Comparison of ENCODE assay signal across 23 cellular contexts in the genomic region with DNA sequence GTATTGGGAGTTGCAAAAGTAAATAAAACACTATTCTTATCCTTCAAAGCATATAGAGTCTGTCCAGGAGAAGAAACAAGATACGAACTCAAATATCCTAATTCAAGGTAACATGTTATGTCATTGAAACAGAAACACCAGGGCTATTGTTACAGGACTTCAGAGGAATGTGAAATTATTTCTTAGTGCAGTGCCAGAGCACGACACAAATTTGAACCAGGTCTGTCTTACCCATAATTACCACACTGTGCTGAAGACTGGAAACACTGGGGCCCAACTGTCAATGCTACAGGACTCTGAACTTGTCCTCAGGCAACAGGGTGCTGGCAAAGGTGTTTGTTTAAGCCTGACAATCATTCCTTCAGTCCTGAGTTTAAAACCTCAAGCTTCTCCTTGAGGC.
"Had no signal": no experiment of that assay in that cellular context is flagged by ENCODE, and none has a peak within 500 bp of the region (broad histone marks: within the 10 kb centered on the region; RNA-seq: fewer than 3 reads in every experiment).

No MANE protein-coding gene starts in this region.

- H3K4me3 ChIP-seq: adrenal gland, Peyer's patch, SJCRH30 had no signal

- H3K4me1 ChIP-seq: adrenal gland, Peyer's patch, SJCRH30 had no signal

- ATAC-seq: activated CD4-positive, CD25-positive, alpha-beta regulatory T cell treated with anti-CD3 and anti-CD28 coated beads, Interleukin-2, amount 50 U/mL, for 24 hours; activated CD8-positive, alpha-beta T cell treated with anti-CD3 and anti-CD28 coated beads for 36 hours; activated T-cell treated with anti-CD3 and anti-CD28 coated beads, Interleukin-2, amount 50 U/mL, for 72 hours; SK-N-SH treated with all-trans-retinoic acid at 6 μM for 48 hours had no signal

- DNase-seq: activated CD4-positive, alpha-beta T cell treated with anti-CD3 and anti-CD28 coated beads for 4 hours; activated CD8-positive, alpha-beta memory T cell treated with anti-CD3 and anti-CD28 coated beads, Interleukin-2, amount 50 U/mL, for 4 hours; activated CD8-positive, alpha-beta T cell treated with anti-CD3 and anti-CD28 coated beads for 36 hours; activated naive CD4-positive, alpha-beta T cell treated with anti-CD3 and anti-CD28 coated beads, Interleukin-2, amount 50 U/mL, for 16 hours; activated naive CD8-positive, alpha-beta T cell treated with anti-CD3 and anti-CD28 coated beads, Interleukin-2, amount 10 ng/mL, durations not matched to agents 7 days and 5 days; activated T-cell treated with anti-CD3 and anti-CD28 coated beads, Interleukin-2, amount 50 U/mL, for 72 hours; adrenal gland; anterior cingulate cortex; cerebellar nuclear complex; NCI-H1048; NCI-H1930; NCI-H2171; NCI-H2227 treated with DMSO at 0.1 percent for 48 hours; NCI-H446 treated with DMSO at 0.1 percent for 48 hours; NCI-H524 treated with DMSO at 0.1 percent for 48 hours; NCI-H748 treated with DMSO at 0.1 percent for 48 hours; Peyer's patch; Right ventricle myocardium superior; SJCRH30; SW 1271 had no signal

- H3K27ac ChIP-seq: adrenal gland, Peyer's patch, RWPE1, SJCRH30 had no signal

- H3K27me3 ChIP-seq: adrenal gland, Peyer's patch, SJCRH30 had no signal

- H3K36me3 ChIP-seq: adrenal gland, Peyer's patch, SJCRH30 had no signal
